In the genomic region with DNA sequence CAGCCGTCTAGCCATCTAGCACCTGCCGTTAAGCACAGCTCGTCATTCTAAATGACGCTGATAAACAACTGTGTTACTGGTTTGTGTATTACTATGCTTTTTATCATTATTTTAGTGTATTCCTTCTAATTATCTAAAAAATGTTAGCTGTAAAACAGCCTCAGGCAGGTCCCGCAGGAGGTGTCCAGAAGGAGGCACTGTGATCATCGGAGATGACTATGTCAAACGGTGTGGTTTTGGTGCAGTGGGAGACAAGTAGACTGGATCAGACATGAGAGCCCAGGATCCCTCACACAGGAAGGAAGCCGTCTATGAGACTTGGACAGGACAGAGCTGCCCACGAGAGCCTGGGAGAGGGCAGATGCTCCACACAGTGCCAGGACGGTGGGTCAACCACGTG, we compare ENCODE assay signal across 25 cellular contexts. TPM values are rescaled to one million over a fixed set of nuclear protein-coding genes. Genes with fewer than 3 reads are reported as not detected.
A peak's percentile ranks its signal among the peaks of the same experiment; 100 is the strongest.
DNase-seq lines count a peak whose midpoint lies in the region; ATAC-seq, FAIRE-seq and TF ChIP-seq lines count a peak whose summit lies in the region.
"Had no signal": no experiment of that assay in that cellular context is flagged by ENCODE, and none has a peak within 500 bp of the region (broad histone marks: within the 10 kb centered on the region; RNA-seq: fewer than 3 reads in every experiment).

No MANE protein-coding gene starts in this region.

- no peak overlapping the region for H4K8ac ChIP-seq in H1 (ENCODE audit: extremely low read depth, insufficient read depth, low read length)
- H4K8ac ChIP-seq in neuronal stem cell (ENCODE audit: low read depth, low read length), result no peak overlapping the region

- H2AK5ac ChIP-seq in H1 (ENCODE audit: low read depth, low read length) (no peak overlapping the region), neuronal stem cell (ENCODE audit: low read depth, low read length) (no peak overlapping the region)

- H3K9me3 ChIP-seq in Loucy (ENCODE audit: insufficient read depth, low read depth, low read length) (no peaks in the 10 kb centered on the region), H1 (ENCODE audit: insufficient read depth in 2 of 2, low read depth in 1 of 2, low read length in 1 of 2) (peaks cover 3 to 32% of the 10 kb centered on the region in 2 experiments), neuronal stem cell (replicated peaks in 1 of 2; ENCODE audit: control insufficient read depth in 2 of 2, insufficient read depth in 1 of 2, low read depth in 1 of 2, low read length in 2 of 2) (peaks cover 0 to 5% of the 10 kb centered on the region in 2 donors)
- H3K9me3 ChIP-seq: body of pancreas, gastrocnemius medialis, sigmoid colon had no signal

- no peak for TF ChIP-seq POLR2A in H1 (IDR thresholded peaks at IDR 0.05; ENCODE audit: control extremely low read depth in 1 of 2, low read depth in 2 of 2, low read length in 2 of 2)

- H3K14ac ChIP-seq in H1 (ENCODE audit: insufficient read length), result no peak overlapping the region
- no peak overlapping the region for H3K14ac ChIP-seq in neuronal stem cell (ENCODE audit: low read length)

- no peaks in the 10 kb centered on the region for H4K20me1 ChIP-seq in Loucy (ENCODE audit: insufficient read depth, low read length, poor library complexity, severe bottlenecking)
- H4K20me1 ChIP-seq in H1 (replicated peaks in 1 of 2; ENCODE audit: control insufficient read depth in 1 of 2, insufficient read depth in 2 of 2, low read length in 2 of 2), result no peaks in the 10 kb centered on the region

- H3K4me3 Mint-ChIP-seq in endothelial cell (ENCODE audit: unreplicated experiment), result no peak overlapping the region
- H3K4me3 Mint-ChIP-seq: activated naive CD8-positive, alpha-beta T cell treated with anti-CD3 and anti-CD28 coated beads, Interleukin-2, amount 50 U/mL, for 24 hours; memory B cell; naive thymus-derived CD8-positive, alpha-beta T cell; stimulated activated effector memory CD8-positive, alpha-beta T cell treated with anti-CD3 and anti-CD28 coated beads, Interleukin-12 subunit alpha, Interleukin-12 subunit beta, amount 100 ng/mL, for 72 hours; T-helper 17 cell had no signal

- H3K79me2 ChIP-seq in Loucy (ENCODE audit: insufficient read depth, low read length), result no peaks in the 10 kb centered on the region
- no peaks in the 10 kb centered on the region for H3K79me2 ChIP-seq in H1 (ENCODE audit: control insufficient read depth in 1 of 2, insufficient read depth in 2 of 2, low read length in 2 of 2)
- H3K79me2 ChIP-seq: parathyroid adenoma had no signal

- H3K4me3 ChIP-seq in AG09309 (ENCODE audit: control insufficient read depth, low read depth, low read length), result no peak overlapping the region
- H3K4me3 ChIP-seq in Loucy (ENCODE audit: low read length, poor library complexity, severe bottlenecking), result no peak overlapping the region
- H3K4me3 ChIP-seq in H1 (ENCODE audit: extremely low read depth in 1 of 4, insufficient read depth in 2 of 4, low read depth in 3 of 4, low read length in 4 of 4), result no peak overlapping the region
- no peak overlapping the region for H3K4me3 ChIP-seq in neuronal stem cell (ENCODE audit: low read length in 2 of 2)
- H3K4me3 ChIP-seq: body of pancreas, gastrocnemius medialis, sigmoid colon had no signal

- ATAC-seq in HG03460 (IDR thresholded peaks at IDR 0.05; ENCODE audit: unreplicated experiment), result no peak
- ATAC-seq in HG03025 (IDR thresholded peaks at IDR 0.05; ENCODE audit: low FRiP score, unreplicated experiment), result no peak
- ATAC-seq: activated naive CD8-positive, alpha-beta T cell treated with anti-CD3 and anti-CD28 coated beads, Interleukin-2, amount 50 U/mL, for 24 hours; body of pancreas; gastrocnemius medialis; HCT116; naive thymus-derived CD8-positive, alpha-beta T cell; stimulated activated effector memory CD8-positive, alpha-beta T cell treated with anti-CD3 and anti-CD28 coated beads, Interleukin-12 subunit alpha, Interleukin-12 subunit beta, amount 100 ng/mL, for 72 hours; T-helper 17 cell had no signal

- H3K4ac ChIP-seq in H1 (replicated peaks; ENCODE audit: insufficient read length, low read depth, low read length), result no peak overlapping the region
- no peak overlapping the region for H3K4ac ChIP-seq in neuronal stem cell (ENCODE audit: low read length)

- no peaks in the 10 kb centered on the region for H3K9me2 ChIP-seq in Loucy (replicated peaks; ENCODE audit: low read depth, low read length)

- H3K36me3 Mint-ChIP-seq in endothelial cell (ENCODE audit: low read depth, unreplicated experiment), result no peaks in the 10 kb centered on the region
- H3K36me3 Mint-ChIP-seq: memory B cell; naive thymus-derived CD8-positive, alpha-beta T cell; stimulated activated effector memory CD8-positive, alpha-beta T cell treated with anti-CD3 and anti-CD28 coated beads, Interleukin-12 subunit alpha, Interleukin-12 subunit beta, amount 100 ng/mL, for 72 hours had no signal

- H3K79me1 ChIP-seq in H1 (ENCODE audit: low read depth, low read length) (no peaks in the 10 kb centered on the region; the same call in 1 of the 2 replicates), neuronal stem cell (ENCODE audit: low read depth, low read length) (peaks cover 3% of the 10 kb centered on the region)

- TF ChIP-seq CTCF in AG09309 (IDR thresholded peaks at IDR 0.05; ENCODE audit: control insufficient read depth, insufficient read depth, low read depth, low read length, missing control alignments), result peak; percentile 30
- TF ChIP-seq CTCF in Loucy (conservative IDR thresholded peaks at IDR 0.05; ENCODE audit: low read length), result peak; percentile 52
- TF ChIP-seq CTCF in H1 (IDR thresholded peaks at IDR 0.05; ENCODE audit: control extremely low read depth in 1 of 3, insufficient read depth in 1 of 3, low read depth in 1 of 3, low read length in 3 of 3), result peak; percentile 26 to 40 (median 28); a peak in 3 of 4 replicates
- no peak for TF ChIP-seq CTCF in endothelial cell (IDR thresholded peaks at IDR 0.05; ENCODE audit: unreplicated experiment)

- CTCF ChIA-PET in H1 (lab: Charles Lee; ENCODE audit: partially characterized antibody), result interaction anchor here (0.7 to 1.1 kb wide), 5 partner anchors 9 to 318 kb away, joined by 3 to 5 read pairs (median 4); no protein-coding TSS in a partner anchor

- H2BK15ac ChIP-seq in H1 (ENCODE audit: low read length) (no peak overlapping the region), neuronal stem cell (ENCODE audit: low read length) (no peak overlapping the region)

- H2BK12ac ChIP-seq in H1 (ENCODE audit: low read depth, low read length) (no peak overlapping the region), neuronal stem cell (ENCODE audit: low read length) (no peak overlapping the region)

- TF ChIP-seq RAD21 in H1 (IDR thresholded peaks at IDR 0.05 in 1 of 2, conservative IDR thresholded peaks at IDR 0.05 in 1 of 2; ENCODE audit: low read depth in 2 of 2, low read length in 2 of 2), result peak in 1 of 2 experiments; percentile 17; a peak in 1 of 4 replicates

- H3K27ac ChIP-seq in H1 (ENCODE audit: low read depth, low read length) (no peak overlapping the region), neuronal stem cell (replicated peaks; ENCODE audit: low read length) (no peak overlapping the region)
- H3K27ac ChIP-seq: body of pancreas, gastrocnemius medialis, parathyroid adenoma, sigmoid colon had no signal

- DNase-seq in AG09309 (ENCODE audit: low read depth), result no peak
- DNase-seq in H1 (ENCODE audit: low read depth in 1 of 2, low spot score in 2 of 2), result no peak
- no peak for DNase-seq in neuronal stem cell (ENCODE audit: low spot score)
- no peak for DNase-seq in endothelial cell (ENCODE audit: low spot score)
- DNase-seq in HUDEP-2 (lab: John Stamatoyannopoulos, UW; ENCODE audit: unreplicated experiment in 76 of 76), result no peak
- DNase-seq: activated CD4-positive, alpha-beta T cell treated with anti-CD3 and anti-CD28 coated beads, Interleukin-2, amount 50 U/mL, for 4 hours; activated CD8-positive, alpha-beta memory T cell treated with anti-CD3 and anti-CD28 coated beads, Interleukin-2, amount 50 U/mL, for 48 hours; activated effector memory CD4-positive, alpha-beta T cell treated with Interleukin-2 at 50 U/mL for 16 hours; activated naive CD8-positive, alpha-beta T cell treated with anti-CD3 and anti-CD28 coated beads, Interleukin-2, amount 50 U/mL, for 24 hours; body of pancreas; gastrocnemius medialis; naive thymus-derived CD8-positive, alpha-beta T cell; NCI-H1694 treated with DMSO at 0.1 percent for 48 hours; NCI-H69; OCI-M1; SHP77 treated with DMSO at 0.1 percent for 48 hours; sigmoid colon; T-helper 17 cell had no signal

- H3K23ac ChIP-seq in H1 (ENCODE audit: insufficient read length) (no peak overlapping the region), neuronal stem cell (ENCODE audit: low read depth, low read length, poor library complexity) (no peak overlapping the region)

- H3K56ac ChIP-seq in H1 (replicated peaks; ENCODE audit: insufficient read length, low read depth, low read length), result no peak overlapping the region

- H3K18ac ChIP-seq in H1 (ENCODE audit: extremely low read depth, low read length) (no peak overlapping the region), neuronal stem cell (ENCODE audit: low read length) (peak overlapping the region; percentile 20)

- peaks cover 2% of the 10 kb centered on the region for H3K27me3 Mint-ChIP-seq in endothelial cell (ENCODE audit: unreplicated experiment)
- H3K27me3 Mint-ChIP-seq: activated naive CD8-positive, alpha-beta T cell treated with anti-CD3 and anti-CD28 coated beads, Interleukin-2, amount 50 U/mL, for 24 hours had no signal

- POLR2A ChIA-PET in H1 (lab: Charles Lee; ENCODE audit: partially characterized antibody), result no interaction called here

- H3K27ac Mint-ChIP-seq in endothelial cell (ENCODE audit: unreplicated experiment), result no peak overlapping the region
- H3K27ac Mint-ChIP-seq: activated naive CD8-positive, alpha-beta T cell treated with anti-CD3 and anti-CD28 coated beads, Interleukin-2, amount 50 U/mL, for 24 hours; memory B cell; stimulated activated effector memory CD8-positive, alpha-beta T cell treated with anti-CD3 and anti-CD28 coated beads, Interleukin-12 subunit alpha, Interleukin-12 subunit beta, amount 100 ng/mL, for 72 hours; T-helper 17 cell had no signal

- peaks cover 28% of the 10 kb centered on the region for H3K4me1 ChIP-seq in Loucy (ENCODE audit: insufficient read depth, low read length, poor library complexity, severe bottlenecking)
- no peaks in the 10 kb centered on the region for H3K4me1 ChIP-seq in H1 (replicated peaks in 1 of 4; ENCODE audit: control insufficient read depth in 3 of 4, insufficient read depth in 4 of 4, low read length in 3 of 4)
- no peaks in the 10 kb centered on the region for H3K4me1 ChIP-seq in neuronal stem cell (ENCODE audit: control insufficient read depth in 2 of 2, insufficient read depth in 1 of 2, low read depth in 1 of 2, low read length in 2 of 2)
- H3K4me1 ChIP-seq: body of pancreas, gastrocnemius medialis, parathyroid adenoma had no signal

- H2BK120ac ChIP-seq in H1 (replicated peaks; ENCODE audit: low read depth, low read length), result no peak overlapping the region
- H2BK120ac ChIP-seq in neuronal stem cell (ENCODE audit: low read depth, low read length), result no peak overlapping the region

- peak overlapping the region; percentile 13 for H3K4me2 ChIP-seq in Loucy (ENCODE audit: low read depth, low read length, poor library complexity, severe bottlenecking)
- no peak overlapping the region for H3K4me2 ChIP-seq in H1 (ENCODE audit: insufficient read depth in 1 of 2, low read depth in 2 of 2, low read length in 2 of 2)
- no peak overlapping the region for H3K4me2 ChIP-seq in neuronal stem cell (ENCODE audit: insufficient read depth, low read length, poor library complexity, severe bottlenecking)

- H2AFZ ChIP-seq in Loucy (ENCODE audit: low read length), result no peak overlapping the region
- H2AFZ ChIP-seq in H1 (ENCODE audit: low read length), result no peak overlapping the region
- no peak overlapping the region for H2AFZ ChIP-seq in neuronal stem cell (ENCODE audit: low read length)
- H2AFZ ChIP-seq: parathyroid adenoma had no signal

- H4K91ac ChIP-seq in H1 (replicated peaks; ENCODE audit: insufficient read length, low read length) (no peak overlapping the region), neuronal stem cell (ENCODE audit: low read depth, low read length, poor library complexity) (no peak overlapping the region)

- no peaks in the 10 kb centered on the region for H3K9me3 Mint-ChIP-seq in endothelial cell (ENCODE audit: unreplicated experiment)
- H3K9me3 Mint-ChIP-seq: activated naive CD8-positive, alpha-beta T cell treated with anti-CD3 and anti-CD28 coated beads, Interleukin-2, amount 50 U/mL, for 24 hours; memory B cell; naive thymus-derived CD8-positive, alpha-beta T cell; stimulated activated effector memory CD8-positive, alpha-beta T cell treated with anti-CD3 and anti-CD28 coated beads, Interleukin-12 subunit alpha, Interleukin-12 subunit beta, amount 100 ng/mL, for 72 hours had no signal

- H3K27me3 ChIP-seq in Loucy (ENCODE audit: insufficient read depth, low read length, poor library complexity, severe bottlenecking) (no peaks in the 10 kb centered on the region), H1 (replicated peaks in 1 of 4; ENCODE audit: control insufficient read depth in 3 of 4, extremely low read depth in 1 of 4, insufficient read depth in 3 of 4, low read length in 3 of 4) (no peaks in the 10 kb centered on the region; a peak in 2 of 7 replicates), neuronal stem cell (ENCODE audit: control insufficient read depth in 3 of 3, insufficient read depth in 3 of 3, low read depth in 1 of 3, low read length in 3 of 3) (peaks cover 0 to 6% (median 0%) of the 10 kb centered on the region in 3 experiments)
- H3K27me3 ChIP-seq: body of pancreas, sigmoid colon had no signal

- WGBS in H1 (ENCODE audit: extremely low coverage in 1 of 2, insufficient coverage in 1 of 2, insufficient read length in 1 of 2, insufficient replicate concordance in 2 of 2, low coverage in 1 of 2, low lambda C conversion rate in 2 of 2, missing lambda C conversion rate in 1 of 2), 2 experiments, result 80% methylated on average over 11 of the region's 11 CpGs; no CpG with 5 or more reads in 1 of the 2 experiments
- WGBS in neuronal stem cell (ENCODE audit: extremely low coverage in 2 of 2, insufficient read length in 2 of 2, insufficient replicate concordance in 1 of 2), 2 donors, result no CpG with 5 or more reads among the region's 11 CpGs

- H2BK5ac ChIP-seq in H1 (ENCODE audit: low read depth, low read length) (no peak overlapping the region), neuronal stem cell (ENCODE audit: low read length) (no peak overlapping the region)

- no peak for FAIRE-seq in H1 (lab: Jason Lieb, UNC)

- no peak overlapping the region for H2BK20ac ChIP-seq in H1 (ENCODE audit: low read length)

- H3K23me2 ChIP-seq in H1 (ENCODE audit: low read depth, low read length), result no peaks in the 10 kb centered on the region

- H3F3A ChIP-seq in Loucy (ENCODE audit: low read depth), result peaks cover 7% of the 10 kb centered on the region; the same call in 1 of the 2 replicates

- H3K36me3 ChIP-seq in Loucy (ENCODE audit: insufficient read depth, low read length) (no peaks in the 10 kb centered on the region), H1 (ENCODE audit: control insufficient read depth in 2 of 4, insufficient read depth in 4 of 4, low read length in 3 of 4) (no peaks in the 10 kb centered on the region), neuronal stem cell (replicated peaks in 1 of 2; ENCODE audit: control insufficient read depth in 2 of 2, insufficient read depth in 2 of 2, low read length in 2 of 2) (no peaks in the 10 kb centered on the region)
- H3K36me3 ChIP-seq: gastrocnemius medialis, sigmoid colon had no signal

- peaks cover 4% of the 10 kb centered on the region for H3K4me1 Mint-ChIP-seq in endothelial cell (ENCODE audit: unreplicated experiment)

- no peak overlapping the region for H3K9ac ChIP-seq in Loucy (ENCODE audit: low read depth, low read length, poor library complexity, severe bottlenecking)
- no peak overlapping the region for H3K9ac ChIP-seq in H1 (replicated peaks in 1 of 4; ENCODE audit: extremely low read depth in 1 of 4, low read depth in 3 of 4, low read length in 3 of 4)
- H3K9ac ChIP-seq in neuronal stem cell (ENCODE audit: low read depth, low read length, poor library complexity), result no peak overlapping the region
- H3K9ac ChIP-seq: parathyroid adenoma had no signal

- no peak for TF ChIP-seq EP300 in H1 (IDR thresholded peaks at IDR 0.05; ENCODE audit: borderline replicate concordance in 1 of 2, low read depth in 2 of 2, low read length in 2 of 2)

- H4K5ac ChIP-seq in H1 (ENCODE audit: insufficient read length, low read depth, low read length), result no peak overlapping the region

RNA-seq across cellular contexts. Expression of a gene that starts 55.3 kb away (rescaled TPM):
- total RNA-seq in H1 (2021; fragmentation: NEBNext Ultra II Directional; extraction: Animal tissue kit (Norgen Biotek cat#: 25700)), result 100 and 104 TPM in 2 replicates
- polyA plus RNA-seq in H1 (2011; rRNA removed), result 115 and 212 TPM in 2 replicates
- polyA plus RNA-seq in H1 (2011; cell fraction: cytosol; rRNA removed), result 118 TPM
- 658 TPM for polyA plus RNA-seq in H1 (2011; cell fraction: nucleus; rRNA removed)
- polyA plus RNA-seq in H1 (2012, experiment 1 of 2), result 110 to 163 TPM (median 152 TPM) in 4 replicates
- polyA plus RNA-seq in H1 (2012, experiment 2 of 2), result 98.6 TPM
- polyA plus RNA-seq in H1 (2013, experiment 1 of 2), result 176 TPM
- polyA plus RNA-seq in H1 (2013, experiment 2 of 2), result 154 TPM
- polyA minus RNA-seq in H1 (2011; rRNA and poly(A)+ RNA removed), result 32.7 and 35.2 TPM in 2 replicates
- 53.2 TPM for polyA minus RNA-seq in H1 (2011; cell fraction: cytosol; rRNA and poly(A)+ RNA removed)
- polyA minus RNA-seq in H1 (2011; cell fraction: nucleus; rRNA and poly(A)+ RNA removed), result 70.5 TPM
- polyA plus RNA-seq in neuronal stem cell (2013, experiment 1 of 2), result 54.3 TPM
- 53.4 TPM for polyA plus RNA-seq in neuronal stem cell (2013, experiment 2 of 2)
- 65.5 TPM for total RNA-seq in endothelial cell (ENCODE audit: unreplicated experiment)
